3 cellular contexts compared by ENCODE assay signal in the genomic region with DNA sequence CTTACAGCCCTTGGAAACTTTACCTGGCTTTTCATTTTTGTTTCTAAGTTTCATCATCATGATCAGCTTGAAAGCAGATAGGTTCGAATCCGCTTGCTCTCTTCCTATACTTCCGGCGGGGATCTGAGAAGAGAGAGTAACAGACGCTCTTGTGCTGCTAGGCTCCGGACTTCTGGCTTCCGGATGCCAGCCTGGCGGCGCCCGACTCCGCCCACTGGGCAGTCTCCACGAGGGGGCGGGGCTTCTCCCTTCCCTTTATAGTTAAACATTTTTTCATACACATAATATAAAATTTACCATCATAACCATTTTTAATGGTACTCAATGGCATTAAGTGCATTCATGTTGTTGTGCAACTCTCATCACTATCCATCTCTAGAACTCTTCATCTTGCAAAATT.
"Had no signal": no experiment of that assay in that cellular context is flagged by ENCODE, and none has a peak within 500 bp of the region (broad histone marks: within the 10 kb centered on the region; RNA-seq: fewer than 3 reads in every experiment).

No MANE protein-coding gene starts in this region.

- DNase-seq: GDM1, GF-D8 had no signal

- H3K4me3 ChIP-seq: GM12878 had no signal

- ATAC-seq: GM12878 had no signal
